ENCODE assay signal across 7 cellular contexts in genomic region chr7:113154128-113154527, GRCh38.
"Had no signal": no experiment of that assay in that cellular context is flagged by ENCODE, and none has a peak within 500 bp of the region (broad histone marks: within the 10 kb centered on the region; RNA-seq: fewer than 3 reads in every experiment).

No MANE protein-coding gene starts in this region.

- H3K27ac ChIP-seq: GM23248 had no signal

- H3K9me3 Mint-ChIP-seq: GM23338, H9 had no signal

- H3K4me3 Mint-ChIP-seq: GM23338, H9 had no signal

- H3K4me1 ChIP-seq: HAP-1 had no signal

- H3K4me1 Mint-ChIP-seq: GM23338, H9 had no signal

- H3K9me3 ChIP-seq: HAP-1 had no signal

- H2AFZ ChIP-seq: GM23338 had no signal

- DNase-seq: GOT3, H7, H9, HCEC 1CT had no signal

- H3K9ac ChIP-seq: GM23248 had no signal

- H3K4me3 ChIP-seq: GM23248, GM23338, HAP-1 had no signal

- H3K36me3 ChIP-seq: HAP-1 had no signal

- H3K27ac Mint-ChIP-seq: GM23338, H9 had no signal

- H3K4me2 ChIP-seq: GM23338 had no signal
